ENCODE assay signal across 1 cellular context in the genomic region with DNA sequence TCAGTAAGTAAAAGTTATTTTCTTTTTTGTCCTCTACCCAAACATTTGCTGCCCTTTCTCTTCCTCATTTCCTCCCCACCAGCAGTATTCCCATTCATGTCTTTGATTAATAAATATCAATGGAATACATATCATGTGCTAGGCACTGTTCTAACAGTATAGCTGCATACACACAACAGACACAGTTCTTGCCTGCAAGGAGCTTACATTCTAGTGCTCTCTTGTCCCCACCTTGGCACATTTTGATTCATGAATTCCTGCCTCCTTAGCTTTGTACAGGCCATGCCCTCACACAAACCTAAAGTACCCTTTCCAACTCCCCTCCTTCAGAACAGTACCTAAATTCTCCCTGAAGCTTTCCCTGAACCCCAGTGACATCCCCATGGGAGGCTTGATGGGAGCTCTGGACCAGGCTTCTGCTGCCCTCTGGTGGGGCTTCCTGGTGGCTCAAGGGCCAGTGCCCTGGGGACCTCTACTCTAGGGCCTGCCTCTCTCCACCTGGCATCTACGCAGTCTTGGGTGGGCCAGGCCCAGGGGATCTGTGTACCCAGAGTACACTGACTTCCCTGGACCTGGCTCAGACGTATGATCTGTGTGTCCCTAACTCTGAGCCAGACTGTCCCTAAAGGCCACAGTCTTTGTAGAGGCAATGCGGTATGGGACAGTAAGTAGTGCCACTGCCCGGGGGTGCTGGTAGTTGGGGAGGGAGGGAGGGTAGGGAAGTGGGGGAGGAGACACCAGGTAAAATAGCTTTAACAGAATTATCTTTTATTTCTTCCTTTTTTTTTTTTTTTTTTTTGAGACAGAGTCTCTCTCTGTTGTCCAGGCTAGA.
A peak's percentile ranks its signal among the peaks of the same experiment; 100 is the strongest.
TF ChIP-seq lines count a peak whose summit lies in the region.

No MANE protein-coding gene starts in this region.

TF ChIP-seq in H1, 55 proteins besides CTCF, POLR2A, EP300 and RAD21:
- peak; percentile 47; the same call in 1 of the 2 replicates for TF ChIP-seq YY1 (IDR thresholded peaks at IDR 0.05; ENCODE audit: low read depth, low read length)
- no peak for TF ChIP-seq RXRA (IDR thresholded peaks at IDR 0.05; ENCODE audit: insufficient read depth, low read depth, low read length)
- 0 out of 4 replicates have a peak, but pooled peaks of 1 of the 2 experiments have one; percentile 25 for TF ChIP-seq SIN3A (conservative IDR thresholded peaks at IDR 0.05 in 1 of 2, IDR thresholded peaks at IDR 0.05 in 1 of 2; ENCODE audit: low read depth in 1 of 2, low read length in 2 of 2)
